8 cellular contexts compared by ENCODE assay signal in genomic region chr1:109532365-109533136, GRCh38. TPM values are rescaled to one million over a fixed set of nuclear protein-coding genes. Genes with fewer than 3 reads are reported as not detected.
DNase-seq lines count a peak whose midpoint lies in the region; ATAC-seq lines count a peak whose summit lies in the region.

No MANE protein-coding gene starts in this region.

- ATAC-seq in HG03108 (IDR thresholded peaks at IDR 0.05; ENCODE audit: unreplicated experiment) (peak; percentile 71), left lobe of liver (peak; percentile 96)
- ATAC-seq in central memory CD8-positive, alpha-beta T cell (replicated peaks; ENCODE audit: extremely low read depth, poor library complexity, severe bottlenecking) = peak; percentile 87

- H3K4me3 Mint-ChIP-seq in central memory CD8-positive, alpha-beta T cell = peak overlapping the region; percentile 77

- H3K4me1 Mint-ChIP-seq in central memory CD8-positive, alpha-beta T cell = peaks cover 18% of the 10 kb centered on the region

- DNase-seq in NCI-H1436 (lab: John Stamatoyannopoulos, UW) (peak; percentile 84), NCI-H1436 treated with DMSO at 0.1 percent for 48 hours (lab: John Stamatoyannopoulos, UW) (no peak), NCI-H446 (lab: John Stamatoyannopoulos, UW) (peak; percentile 78 to 85), left lobe of liver (ENCODE audit: low spot score) (peak; percentile 80)
- DNase-seq in activated CD4-positive, CD25-positive, alpha-beta regulatory T cell treated with anti-CD3 and anti-CD28 coated beads, Interleukin-2, amount 50 U/mL, for 72 hours = peak; percentile 93
- DNase-seq in central memory CD8-positive, alpha-beta T cell (ENCODE audit: low spot score in 2 of 2) = peak; percentile 84 to 94
- peak; percentile 90 for DNase-seq in stimulated activated CD4-positive, alpha-beta T cell treated with anti-CD3 and anti-CD28 coated beads, Interleukin-1b, Interleukin-23, amount 100 ng/mL, for 48 hours

- peak overlapping the region; percentile 78 for H3K27ac Mint-ChIP-seq in central memory CD8-positive, alpha-beta T cell (ENCODE audit: low read depth)

- H3K27me3 Mint-ChIP-seq in central memory CD8-positive, alpha-beta T cell = peaks cover 6% of the 10 kb centered on the region

- peaks cover 2% of the 10 kb centered on the region for H3K36me3 Mint-ChIP-seq in central memory CD8-positive, alpha-beta T cell (ENCODE audit: insufficient read depth)

- H3K9me3 Mint-ChIP-seq in central memory CD8-positive, alpha-beta T cell = no peaks in the 10 kb centered on the region

RNA-seq across cellular contexts. Expression of gene GPR61, which starts 7.1 kb away (rescaled TPM):
- not detected for total RNA-seq in left lobe of liver

RNA-seq across cellular contexts. Expression of gene GNAI3, which starts 15.9 kb away (rescaled TPM):
- total RNA-seq in left lobe of liver = 2.5 TPM

RNA-seq across cellular contexts. Expression of gene AMIGO1, which starts 23.0 kb away (rescaled TPM):
- 3.5 TPM for total RNA-seq in left lobe of liver

RNA-seq across cellular contexts. Expression of gene CYB561D1, which starts 38.7 kb away (rescaled TPM):
- total RNA-seq in left lobe of liver = 3.3 TPM

RNA-seq across cellular contexts. Expression of gene ATXN7L2, which starts 48.8 kb away (rescaled TPM):
- total RNA-seq in left lobe of liver = 4.3 TPM
